ENCODE assay signal across 1 cellular context in the genomic region with DNA sequence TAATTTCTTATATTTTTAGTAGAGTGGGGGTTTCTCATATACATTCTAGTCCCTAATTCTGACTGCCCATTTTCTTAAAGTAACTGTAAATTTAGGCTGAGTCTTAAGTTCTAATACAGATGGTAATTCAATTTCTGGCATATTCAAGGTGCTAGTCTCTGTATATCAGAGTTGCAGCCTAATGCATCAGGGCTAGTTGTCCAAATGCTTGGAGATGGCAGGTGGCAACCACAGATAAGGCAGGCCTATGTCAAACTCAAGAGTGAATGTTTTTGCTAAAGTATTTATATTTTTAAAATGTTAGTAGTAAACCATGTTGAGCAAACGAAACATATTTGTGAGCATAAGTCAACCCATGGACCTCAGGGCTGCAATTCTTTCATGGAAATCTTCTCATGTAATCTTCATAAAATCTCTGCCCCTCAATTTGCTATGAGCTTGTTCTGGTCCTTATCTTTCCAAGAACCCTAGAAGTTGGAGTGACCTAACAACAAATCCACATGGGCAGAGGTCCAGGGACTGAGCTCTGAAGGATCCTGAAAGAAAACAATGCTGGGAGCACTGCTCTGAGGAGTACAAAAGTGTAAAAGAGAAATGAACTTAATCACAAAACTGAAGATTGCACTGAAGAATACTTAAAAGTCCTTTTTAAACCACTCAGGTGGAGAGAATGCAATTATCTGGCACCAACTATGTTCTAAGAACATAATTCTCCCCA.
TF ChIP-seq lines count a peak whose summit lies in the region.

No MANE protein-coding gene starts in this region.

TF ChIP-seq in K562, 482 proteins besides CTCF, POLR2A, EP300 and RAD21:
- TF ChIP-seq CBFA2T3 (IDR thresholded peaks at IDR 0.05): peak; percentile 51; the same call in 1 of the 2 replicates
- peak; percentile 35 for TF ChIP-seq CBFA2T2 (conservative IDR thresholded peaks at IDR 0.05)
- TF ChIP-seq ARID2 (IDR thresholded peaks at IDR 0.05): no peak
- TF ChIP-seq SIX5 (IDR thresholded peaks at IDR 0.05; ENCODE audit: borderline replicate concordance in 1 of 2, insufficient read depth in 1 of 2, low read depth in 1 of 2, low read length in 2 of 2): no peak
- TF ChIP-seq KDM1A (IDR thresholded peaks at IDR 0.05): peak; percentile 74 to 76
- TF ChIP-seq, protein P1, sequence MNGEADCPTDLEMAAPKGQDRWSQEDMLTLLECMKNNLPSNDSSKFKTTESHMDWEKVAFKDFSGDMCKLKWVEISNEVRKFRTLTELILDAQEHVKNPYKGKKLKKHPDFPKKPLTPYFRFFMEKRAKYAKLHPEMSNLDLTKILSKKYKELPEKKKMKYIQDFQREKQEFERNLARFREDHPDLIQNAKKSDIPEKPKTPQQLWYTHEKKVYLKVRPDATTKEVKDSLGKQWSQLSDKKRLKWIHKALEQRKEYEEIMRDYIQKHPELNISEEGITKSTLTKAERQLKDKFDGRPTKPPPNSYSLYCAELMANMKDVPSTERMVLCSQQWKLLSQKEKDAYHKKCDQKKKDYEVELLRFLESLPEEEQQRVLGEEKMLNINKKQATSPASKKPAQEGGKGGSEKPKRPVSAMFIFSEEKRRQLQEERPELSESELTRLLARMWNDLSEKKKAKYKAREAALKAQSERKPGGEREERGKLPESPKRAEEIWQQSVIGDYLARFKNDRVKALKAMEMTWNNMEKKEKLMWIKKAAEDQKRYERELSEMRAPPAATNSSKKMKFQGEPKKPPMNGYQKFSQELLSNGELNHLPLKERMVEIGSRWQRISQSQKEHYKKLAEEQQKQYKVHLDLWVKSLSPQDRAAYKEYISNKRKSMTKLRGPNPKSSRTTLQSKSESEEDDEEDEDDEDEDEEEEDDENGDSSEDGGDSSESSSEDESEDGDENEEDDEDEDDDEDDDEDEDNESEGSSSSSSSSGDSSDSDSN (IDR thresholded peaks at IDR 0.05; ENCODE audit: borderline replicate concordance in 1 of 2, low read depth in 2 of 2, low read length in 2 of 2): no peak
- TF ChIP-seq RCOR1 (IDR thresholded peaks at IDR 0.05; ENCODE audit: borderline replicate concordance in 1 of 2, low read depth in 2 of 2, low read length in 2 of 2): peak in 1 of 2 experiments; percentile 54; a peak in 1 of 4 replicates
- TF ChIP-seq, protein P2, sequence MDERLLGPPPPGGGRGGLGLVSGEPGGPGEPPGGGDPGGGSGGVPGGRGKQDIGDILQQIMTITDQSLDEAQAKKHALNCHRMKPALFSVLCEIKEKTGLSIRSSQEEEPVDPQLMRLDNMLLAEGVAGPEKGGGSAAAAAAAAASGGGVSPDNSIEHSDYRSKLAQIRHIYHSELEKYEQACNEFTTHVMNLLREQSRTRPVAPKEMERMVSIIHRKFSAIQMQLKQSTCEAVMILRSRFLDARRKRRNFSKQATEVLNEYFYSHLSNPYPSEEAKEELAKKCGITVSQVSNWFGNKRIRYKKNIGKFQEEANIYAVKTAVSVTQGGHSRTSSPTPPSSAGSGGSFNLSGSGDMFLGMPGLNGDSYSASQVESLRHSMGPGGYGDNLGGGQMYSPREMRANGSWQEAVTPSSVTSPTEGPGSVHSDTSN (CRISPR knock-in tag; IDR thresholded peaks at IDR 0.05; ENCODE audit: low read depth): no peak
- TF ChIP-seq, protein P2 (tag; conservative IDR thresholded peaks at IDR 0.05; ENCODE audit: low read depth): no peak
- no peak for TF ChIP-seq NFIX (CRISPR knock-in tag; IDR thresholded peaks at IDR 0.05; ENCODE audit: low read depth)
- no peak for TF ChIP-seq CHD7 (IDR thresholded peaks at IDR 0.05; ENCODE audit: low read depth, low read length)
- TF ChIP-seq LCOR (CRISPR knock-in tag; IDR thresholded peaks at IDR 0.05): no peak
- no peak for TF ChIP-seq ERF (CRISPR knock-in tag; IDR thresholded peaks at IDR 0.05)
- TF ChIP-seq TAL1 (IDR thresholded peaks at IDR 0.05): peak; percentile 60
- TF ChIP-seq, protein P3, sequence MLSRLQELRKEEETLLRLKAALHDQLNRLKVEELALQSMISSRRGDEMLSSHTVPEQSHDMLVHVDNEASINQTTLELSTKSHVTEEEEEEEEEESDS (CRISPR knock-in tag; IDR thresholded peaks at IDR 0.05): no peak
- peak; percentile 57 for TF ChIP-seq ARID1B (IDR thresholded peaks at IDR 0.05)
- TF ChIP-seq TCF3 (CRISPR knock-in tag; IDR thresholded peaks at IDR 0.05): peak; percentile 44
- TF ChIP-seq FOXJ2 (tag; IDR thresholded peaks at IDR 0.05): no peak
- no peak for TF ChIP-seq MECOM (CRISPR knock-in tag; IDR thresholded peaks at IDR 0.05)
- TF ChIP-seq TEAD4 (IDR thresholded peaks at IDR 0.05; ENCODE audit: low read length): peak; percentile 39; the same call in 1 of the 2 replicates
- no peak for TF ChIP-seq TEAD4 (CRISPR knock-in tag; IDR thresholded peaks at IDR 0.05; ENCODE audit: borderline replicate concordance)
- TF ChIP-seq THRAP3 (IDR thresholded peaks at IDR 0.05; ENCODE audit: borderline replicate concordance): no peak
- no peak for TF ChIP-seq ZSCAN29 (IDR thresholded peaks at IDR 0.05)
- TF ChIP-seq MEIS2 (IDR thresholded peaks at IDR 0.05; ENCODE audit: partially characterized antibody): no peak
- TF ChIP-seq NCOA1 (IDR thresholded peaks at IDR 0.05; ENCODE audit: low read depth): no peak
- TF ChIP-seq ZNF408 (CRISPR knock-in tag; IDR thresholded peaks at IDR 0.05; ENCODE audit: low read depth): no peak
